Comparison of ENCODE assay signal across 17 cellular contexts in the genomic region with DNA sequence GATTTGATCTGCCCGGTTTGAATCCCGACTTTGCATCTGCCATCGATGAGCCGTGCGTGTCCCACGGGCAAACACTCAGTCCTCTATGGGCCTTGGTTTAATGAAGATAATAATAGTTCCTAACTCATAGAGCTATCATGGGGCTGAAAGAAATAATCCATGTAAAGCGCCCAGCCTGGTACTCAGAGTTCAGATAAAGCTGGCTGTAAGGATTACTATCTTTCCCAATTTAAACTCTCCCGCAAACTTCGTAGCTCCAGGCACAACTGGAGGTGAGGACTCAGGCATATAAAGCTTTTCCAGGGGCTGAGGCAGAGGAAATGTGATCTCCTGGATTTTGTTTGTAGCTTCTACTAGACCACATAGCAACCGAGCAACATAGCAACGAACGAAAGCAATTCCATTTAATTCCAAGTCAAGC. TPM values are rescaled to one million over a fixed set of nuclear protein-coding genes. Genes with fewer than 3 reads are reported as not detected.
DNase-seq lines count a peak whose midpoint lies in the region; ATAC-seq and TF ChIP-seq lines count a peak whose summit lies in the region.
"Had no signal": no experiment of that assay in that cellular context is flagged by ENCODE, and none has a peak within 500 bp of the region (broad histone marks: within the 10 kb centered on the region; RNA-seq: fewer than 3 reads in every experiment).

No MANE protein-coding gene starts in this region.

- ATAC-seq in left ventricle myocardium superior, result peak; percentile 62
- peak; percentile 39 for ATAC-seq in sciatic nerve
- ATAC-seq in foreskin keratinocyte, result no peak

- no peak overlapping the region for H3K4me3 ChIP-seq in astrocyte of the spinal cord (ENCODE audit: low read depth, low read length)
- H3K4me3 ChIP-seq: tibial nerve had no signal

- peaks cover 9% of the 10 kb centered on the region for H3K27me3 ChIP-seq in foreskin keratinocyte
- H3K27me3 ChIP-seq: tibial nerve had no signal

- H3K27ac ChIP-seq in foreskin keratinocyte, result no peak overlapping the region
- H3K27ac ChIP-seq: 22Rv1, tibial nerve had no signal

- DNase-seq in DMS 273 (lab: John Stamatoyannopoulos, UW; ENCODE audit: unreplicated experiment) (peak; percentile 29), DMS 273 treated with DMSO at 0.1 percent for 48 hours (lab: John Stamatoyannopoulos, UW) (no peak), astrocyte of the spinal cord (ENCODE audit: low read depth, low spot score) (peak; percentile 36), left ventricle myocardium superior (no peak), sciatic nerve (ENCODE audit: low spot score) (no peak), NCI-H226 (no peak), foreskin keratinocyte (no peak), NCI-H128 (lab: John Stamatoyannopoulos, UW; ENCODE audit: unreplicated experiment) (no peak)
- DNase-seq: effector CD8-positive, alpha-beta T cell had no signal

- TF ChIP-seq CTCF in astrocyte of the spinal cord (IDR thresholded peaks at IDR 0.05; ENCODE audit: low read depth, low read length) (no peak), foreskin keratinocyte (conservative IDR thresholded peaks at IDR 0.05) (no peak)

- in situ Hi-C loops in astrocyte of the spinal cord (cut with HindIII; ENCODE audit: low sequenced_read_pairs), result no loop called here

- intact Hi-C loops in left ventricle myocardium superior (cut with micrococcal nuclease), result loop anchor here (5.0 kb wide), 1 partner anchor 203 kb away; no protein-coding TSS in a partner anchor
- intact Hi-C loops in sciatic nerve (cut with DNase I), result loop anchor here (10.0 kb wide), 1 partner anchor 60 kb away; the partner anchor contains the start of gene GGT6

- no peaks in the 10 kb centered on the region for H3K4me1 ChIP-seq in foreskin keratinocyte

RNA-seq across cellular contexts. Expression of gene ALOX15, which starts 16.3 kb away (rescaled TPM):
- total RNA-seq in left ventricle myocardium superior (4.5 TPM), sciatic nerve (0.45 TPM), foreskin keratinocyte (not detected in 2 replicates)
- not detected in 2 replicates for polyA plus RNA-seq in foreskin keratinocyte
- total RNA-seq: activated CD4-positive, alpha-beta memory T cell treated with anti-CD3 and anti-CD28 coated beads for 36 hours; CD4-positive, CD25-positive, alpha-beta regulatory T cell; pulmonary artery endothelial cell; SK-MEL-5; tibial nerve had no signal
- polyA plus RNA-seq: CD4-positive, CD25-positive, alpha-beta regulatory T cell had no signal

RNA-seq across cellular contexts. Expression of gene SMTNL2, which starts 40.9 kb away (rescaled TPM):
- total RNA-seq in left ventricle myocardium superior, result 47.4 TPM
- total RNA-seq in sciatic nerve, result 1.6 TPM
- not detected in 2 replicates for total RNA-seq in foreskin keratinocyte
- not detected in 2 replicates for polyA plus RNA-seq in foreskin keratinocyte
- total RNA-seq: activated CD4-positive, alpha-beta memory T cell treated with anti-CD3 and anti-CD28 coated beads for 36 hours; activated T-helper 17 cell treated with anti-CD3 and anti-CD28 coated beads, Interleukin-2, amount 50 U/mL, for 72 hours; CD4-positive, CD25-positive, alpha-beta regulatory T cell; G401; pulmonary artery endothelial cell had no signal
- polyA plus RNA-seq: CD4-positive, CD25-positive, alpha-beta regulatory T cell had no signal

Comparison
In these comparisons a context has a peak if more than half of its experiments do, and no peak if none do; other contexts are left out.
1. DNase-seq: peak in DMS 273 (single experiment) and astrocyte of the spinal cord (single experiment); none in DMS 273 treated with DMSO at 0.1 percent for 48 hours (single experiment), left ventricle myocardium superior (single experiment), sciatic nerve (single experiment), NCI-H226 (single experiment), foreskin keratinocyte (0 of 2) and NCI-H128 (single experiment).
2. RNA of gene SMTNL2, which starts 40.9 kb away (total RNA-seq): 47.4 TPM in left ventricle myocardium superior (single experiment); 1.6 TPM in sciatic nerve (single experiment) and not detected in foreskin keratinocyte; every median in the first group is over 10 times any median in the second.